ENCODE assay signal across 1 cellular context in genomic region chr20:22795897-22796296, GRCh38.
TF ChIP-seq lines count a peak whose summit lies in the region.

No MANE protein-coding gene starts in this region.

TF ChIP-seq in SK-N-SH, 30 proteins besides CTCF, POLR2A, EP300 and RAD21 (continued from another document):
- no peak for TF ChIP-seq REST (IDR thresholded peaks at IDR 0.05; ENCODE audit: low read depth, low read length)
